Comparison of ENCODE assay signal across 1 cellular context in genomic region chr5:142499591-142500384, GRCh38.
TF ChIP-seq lines count a peak whose summit lies in the region.

No MANE protein-coding gene starts in this region.

TF ChIP-seq in HepG2, 621 proteins besides CTCF, POLR2A, EP300 and RAD21 (continued from another document):
- TF ChIP-seq GABPA (IDR thresholded peaks at IDR 0.05; ENCODE audit: low read depth, low read length): no peak
- no peak for TF ChIP-seq GABPA (CRISPR knock-in tag; IDR thresholded peaks at IDR 0.05; ENCODE audit: low read depth)
- TF ChIP-seq, protein P1, sequence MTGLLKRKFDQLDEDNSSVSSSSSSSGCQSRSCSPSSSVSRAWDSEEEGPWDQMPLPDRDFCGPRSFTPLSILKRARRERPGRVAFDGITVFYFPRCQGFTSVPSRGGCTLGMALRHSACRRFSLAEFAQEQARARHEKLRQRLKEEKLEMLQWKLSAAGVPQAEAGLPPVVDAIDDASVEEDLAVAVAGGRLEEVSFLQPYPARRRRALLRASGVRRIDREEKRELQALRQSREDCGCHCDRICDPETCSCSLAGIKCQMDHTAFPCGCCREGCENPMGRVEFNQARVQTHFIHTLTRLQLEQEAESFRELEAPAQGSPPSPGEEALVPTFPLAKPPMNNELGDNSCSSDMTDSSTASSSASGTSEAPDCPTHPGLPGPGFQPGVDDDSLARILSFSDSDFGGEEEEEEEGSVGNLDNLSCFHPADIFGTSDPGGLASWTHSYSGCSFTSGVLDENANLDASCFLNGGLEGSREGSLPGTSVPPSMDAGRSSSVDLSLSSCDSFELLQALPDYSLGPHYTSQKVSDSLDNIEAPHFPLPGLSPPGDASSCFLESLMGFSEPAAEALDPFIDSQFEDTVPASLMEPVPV (CRISPR knock-in tag; IDR thresholded peaks at IDR 0.05): peak; percentile 50; the same call in 1 of the 2 replicates
- no peak for TF ChIP-seq ZNF383 (CRISPR knock-in tag; IDR thresholded peaks at IDR 0.05; ENCODE audit: borderline replicate concordance)
- no peak for TF ChIP-seq KDM4B (CRISPR knock-in tag; IDR thresholded peaks at IDR 0.05)
- TF ChIP-seq ZNF674 (CRISPR knock-in tag; IDR thresholded peaks at IDR 0.05; ENCODE audit: low read depth): no peak
- peak; percentile 35; the same call in 1 of the 2 replicates for TF ChIP-seq HOXA3 (CRISPR knock-in tag; IDR thresholded peaks at IDR 0.05)
- TF ChIP-seq MZF1 (CRISPR knock-in tag; IDR thresholded peaks at IDR 0.05; ENCODE audit: borderline replicate concordance): no peak
- TF ChIP-seq FLYWCH1 (CRISPR knock-in tag; IDR thresholded peaks at IDR 0.05): no peak
- TF ChIP-seq TARDBP (CRISPR knock-in tag; IDR thresholded peaks at IDR 0.05): peak; percentile 65
- no peak for TF ChIP-seq BRCA1 (CRISPR knock-in tag; IDR thresholded peaks at IDR 0.05)
- TF ChIP-seq TBX3 (IDR thresholded peaks at IDR 0.05; ENCODE audit: borderline replicate concordance): no peak
- TF ChIP-seq PAXIP1 (CRISPR knock-in tag; conservative IDR thresholded peaks at IDR 0.05): peak; percentile 87
- TF ChIP-seq CEBPG (CRISPR knock-in tag; IDR thresholded peaks at IDR 0.05): 0 out of 2 replicates have a peak, but pooled peaks have one; percentile 38
- no peak for TF ChIP-seq ZHX2 (IDR thresholded peaks at IDR 0.05; ENCODE audit: low read depth)
- TF ChIP-seq ZHX2 (CRISPR knock-in tag; IDR thresholded peaks at IDR 0.05; ENCODE audit: borderline replicate concordance): no peak
- TF ChIP-seq ZNF337 (CRISPR knock-in tag; IDR thresholded peaks at IDR 0.05; ENCODE audit: borderline replicate concordance, low read depth): no peak
- no peak for TF ChIP-seq ZNF543 (CRISPR knock-in tag; IDR thresholded peaks at IDR 0.05)
- TF ChIP-seq ZSCAN20 (CRISPR knock-in tag; IDR thresholded peaks at IDR 0.05; ENCODE audit: borderline replicate concordance): peak; percentile 41; the same call in 1 of the 2 replicates
- TF ChIP-seq ZNF280D (CRISPR knock-in tag; IDR thresholded peaks at IDR 0.05): no peak
- peak; percentile 63 for TF ChIP-seq RXRB (CRISPR knock-in tag; IDR thresholded peaks at IDR 0.05; ENCODE audit: borderline replicate concordance)
- TF ChIP-seq ZNF746 (CRISPR knock-in tag; IDR thresholded peaks at IDR 0.05): no peak
- no peak for TF ChIP-seq ZBTB44 (CRISPR knock-in tag; IDR thresholded peaks at IDR 0.05)
- no peak for TF ChIP-seq ZNF766 (CRISPR knock-in tag; IDR thresholded peaks at IDR 0.05; ENCODE audit: borderline replicate concordance)
- no peak for TF ChIP-seq ZNF619 (CRISPR knock-in tag; IDR thresholded peaks at IDR 0.05)
TF ChIP-seq in HepG2: peak in this region for 77.
